ENCODE assay signal across 13 cellular contexts in genomic region chr14:73489481-73490175, GRCh38. TPM values are rescaled to one million over a fixed set of nuclear protein-coding genes. Genes with fewer than 3 reads are reported as not detected.
DNase-seq lines count a peak whose midpoint lies in the region; ATAC-seq and TF ChIP-seq lines count a peak whose summit lies in the region.
"Had no signal": no experiment of that assay in that cellular context is flagged by ENCODE, and none has a peak within 500 bp of the region (broad histone marks: within the 10 kb centered on the region; RNA-seq: fewer than 3 reads in every experiment).

No MANE protein-coding gene starts in this region.

- H3K79me2 ChIP-seq in smooth muscle cell (ENCODE audit: low read depth), result peaks cover 8% of the 10 kb centered on the region

- H3K27ac Mint-ChIP-seq in activated T-cell treated with anti-CD3 and anti-CD28 coated beads, Interleukin-2, amount 50 U/mL, for 72 hours, result no peak overlapping the region
- no peak overlapping the region for H3K27ac Mint-ChIP-seq in effector memory CD8-positive, alpha-beta T cell

- H3F3A ChIP-seq in smooth muscle cell (ENCODE audit: low read depth), result peaks cover 7% of the 10 kb centered on the region

- H3K9me3 ChIP-seq in smooth muscle cell (replicated peaks; ENCODE audit: low read depth), result no peaks in the 10 kb centered on the region
- H3K9me3 ChIP-seq: heart left ventricle, left lung had no signal

- peak overlapping the region; percentile 51 for H2AFZ ChIP-seq in smooth muscle cell (ENCODE audit: low read depth)

- peaks cover 26% of the 10 kb centered on the region for H3K4me1 Mint-ChIP-seq in activated T-cell treated with anti-CD3 and anti-CD28 coated beads, Interleukin-2, amount 50 U/mL, for 72 hours (ENCODE audit: low read depth)
- peaks cover 25 to 27% of the 10 kb centered on the region in 2 donors for H3K4me1 Mint-ChIP-seq in effector memory CD8-positive, alpha-beta T cell (ENCODE audit: low read depth in 2 of 2)

- no peaks in the 10 kb centered on the region for H3K9me3 Mint-ChIP-seq in activated T-cell treated with anti-CD3 and anti-CD28 coated beads, Interleukin-2, amount 50 U/mL, for 72 hours
- no peaks in the 10 kb centered on the region for H3K9me3 Mint-ChIP-seq in effector memory CD8-positive, alpha-beta T cell

- H3K36me3 Mint-ChIP-seq in activated T-cell treated with anti-CD3 and anti-CD28 coated beads, Interleukin-2, amount 50 U/mL, for 72 hours (ENCODE audit: insufficient read depth in 2 of 2), result peaks cover 3 to 5% of the 10 kb centered on the region in 2 donors
- peaks cover 28% of the 10 kb centered on the region for H3K36me3 Mint-ChIP-seq in effector memory CD8-positive, alpha-beta T cell (ENCODE audit: insufficient read depth)

- H3K9ac ChIP-seq in smooth muscle cell (ENCODE audit: low read depth), result no peak overlapping the region

- no peak overlapping the region for H3K4me2 ChIP-seq in smooth muscle cell

- H3K4me1 ChIP-seq in smooth muscle cell (ENCODE audit: low read depth), result peaks cover 15% of the 10 kb centered on the region

- peaks cover 24% of the 10 kb centered on the region for H4K20me1 ChIP-seq in smooth muscle cell (ENCODE audit: low read depth)

- no peak overlapping the region for H3K27ac ChIP-seq in smooth muscle cell (ENCODE audit: low read depth)

- no peak overlapping the region for H3K4me3 ChIP-seq in smooth muscle cell

- TF ChIP-seq CTCF in smooth muscle cell (IDR thresholded peaks at IDR 0.05; ENCODE audit: borderline replicate concordance, insufficient read depth, poor library complexity, severe bottlenecking), result no peak
- TF ChIP-seq CTCF in GM10266 (IDR thresholded peaks at IDR 0.05; ENCODE audit: control insufficient read depth, insufficient read depth, low read depth, missing control alignments), result no peak

- DNase-seq in activated T-cell treated with anti-CD3 and anti-CD28 coated beads, Interleukin-2, amount 50 U/mL, for 72 hours, result no peak
- DNase-seq in activated T-cell treated with anti-CD3 and anti-CD28 coated beads for 4 hours, result no peak
- DNase-seq in RPMI7951 (ENCODE audit: low read depth), result peak; percentile 79
- DNase-seq in effector memory CD8-positive, alpha-beta T cell, result no peak
- DNase-seq in smooth muscle cell (lab: John Stamatoyannopoulos, UW; ENCODE audit: unreplicated experiment), result no peak
- no peak for DNase-seq in GM10266 (ENCODE audit: extremely low spot score)
- DNase-seq: activated CD4-positive, alpha-beta T cell treated with anti-CD3 and anti-CD28 coated beads, Interleukin-2, amount 50 U/mL, for 48 hours; anterior cingulate cortex; heart left ventricle; left lung; NCI-H526 treated with DMSO at 0.1 percent for 48 hours had no signal

- H3K4me3 Mint-ChIP-seq in activated T-cell treated with anti-CD3 and anti-CD28 coated beads, Interleukin-2, amount 50 U/mL, for 72 hours, result peak overlapping the region; percentile 74 to 92
- H3K4me3 Mint-ChIP-seq in effector memory CD8-positive, alpha-beta T cell, result peak overlapping the region; percentile 30 to 64

- no peak for ATAC-seq in activated T-cell treated with anti-CD3 and anti-CD28 coated beads, Interleukin-2, amount 50 U/mL, for 72 hours (replicated peaks in 1 of 2)
- ATAC-seq in effector memory CD8-positive, alpha-beta T cell (replicated peaks), result no peak
- ATAC-seq in GM21360 (IDR thresholded peaks at IDR 0.05; ENCODE audit: unreplicated experiment) (no peak), GM21381 (IDR thresholded peaks at IDR 0.05; ENCODE audit: unreplicated experiment) (no peak)

- no peaks in the 10 kb centered on the region for H3K27me3 ChIP-seq in smooth muscle cell (ENCODE audit: low read depth)
- H3K27me3 ChIP-seq: heart left ventricle, left lung had no signal

- H3K36me3 ChIP-seq in smooth muscle cell (ENCODE audit: low read depth), result no peaks in the 10 kb centered on the region

- 73% methylated on average over 6 of the region's 6 CpGs for WGBS in smooth muscle cell (ENCODE audit: low lambda C conversion rate)

- H3K27me3 Mint-ChIP-seq in activated T-cell treated with anti-CD3 and anti-CD28 coated beads, Interleukin-2, amount 50 U/mL, for 72 hours (ENCODE audit: low read depth), result peaks cover 7% of the 10 kb centered on the region
- H3K27me3 Mint-ChIP-seq in effector memory CD8-positive, alpha-beta T cell, result no peaks in the 10 kb centered on the region

RNA-seq across cellular contexts. Expression of gene RIOX1, which starts 1.1 kb away (rescaled TPM):
- 10 to 100 TPM; 12.1 to 13.3 TPM for total RNA-seq in activated T-cell treated with anti-CD3 and anti-CD28 coated beads, Interleukin-2, amount 50 U/mL, for 72 hours
- 7.7 and 9.3 TPM in 2 replicates for total RNA-seq in RPMI7951 (2014; rRNA removed; shearing (Covaris generic))
- 2.7 and 5.7 TPM in 2 replicates for total RNA-seq in smooth muscle cell
- polyA plus RNA-seq in smooth muscle cell, result 7.9 and 10.6 TPM in 2 replicates

RNA-seq across cellular contexts. Expression of gene NUMB, which starts 31.3 kb away (rescaled TPM):
- total RNA-seq in activated T-cell treated with anti-CD3 and anti-CD28 coated beads, Interleukin-2, amount 50 U/mL, for 72 hours, result 10 to 100 TPM; 63.4 to 66.3 TPM
- total RNA-seq in RPMI7951 (2014; rRNA removed; shearing (Covaris generic)), result 17.1 and 17.8 TPM in 2 replicates
- 34.5 and 39.7 TPM in 2 replicates for total RNA-seq in smooth muscle cell
- polyA plus RNA-seq in smooth muscle cell, result 54.6 and 57.4 TPM in 2 replicates

RNA-seq across cellular contexts. Expression of gene ACOT1, which starts 47.3 kb away (rescaled TPM):
- total RNA-seq in activated T-cell treated with anti-CD3 and anti-CD28 coated beads, Interleukin-2, amount 50 U/mL, for 72 hours, result 1 to 10 TPM; 1.1 to 3.4 TPM
- total RNA-seq in RPMI7951 (2014; rRNA removed; shearing (Covaris generic)), result 4.3 and 5.3 TPM in 2 replicates
- total RNA-seq in smooth muscle cell, result 7.9 and 13.1 TPM in 2 replicates
- 4.3 and 7.3 TPM in 2 replicates for polyA plus RNA-seq in smooth muscle cell
